29 cellular contexts compared by ENCODE assay signal in the genomic region with DNA sequence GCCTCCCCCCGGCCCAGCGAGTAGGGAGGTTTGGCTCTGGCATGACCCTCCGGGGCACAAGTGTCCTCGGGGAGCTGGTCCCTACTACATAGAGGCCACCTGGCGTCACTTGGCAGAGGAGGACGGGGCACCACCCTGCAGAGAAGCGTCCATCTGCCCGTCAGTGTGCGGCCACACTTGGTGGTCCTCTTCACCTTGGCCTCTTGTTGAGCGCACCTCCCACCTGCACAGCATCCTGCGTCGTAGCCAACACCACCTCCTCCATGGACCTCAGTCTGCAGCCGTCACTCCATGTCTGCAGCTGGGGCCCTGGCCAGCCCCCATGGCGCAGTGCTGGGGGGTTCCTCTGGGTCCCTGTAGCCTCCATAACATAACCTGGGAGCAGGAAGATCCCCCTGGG.
"Had no signal": no experiment of that assay in that cellular context is flagged by ENCODE, and none has a peak within 500 bp of the region (broad histone marks: within the 10 kb centered on the region; RNA-seq: fewer than 3 reads in every experiment).

No MANE protein-coding gene starts in this region.

- H3K4me1 ChIP-seq: ascending aorta, breast epithelium, colonic mucosa had no signal

- H3K36me3 ChIP-seq: ascending aorta, breast epithelium, cardiac muscle cell, colonic mucosa had no signal

- ATAC-seq: activated CD4-positive, CD25-positive, alpha-beta regulatory T cell treated with anti-CD3 and anti-CD28 coated beads, Interleukin-2, amount 50 U/mL, for 24 hours; activated T-cell treated with anti-CD3 and anti-CD28 coated beads, Interleukin-2, amount 50 U/mL, for 72 hours; esophagus mucosa; T-helper 17 cell had no signal

- H3K4me3 Mint-ChIP-seq: activated B cell treated with CpG ODN at 0.5 μM for 24 hours; activated naive CD4-positive, alpha-beta T cell treated with anti-CD3 and anti-CD28 coated beads, Interleukin-2, amount 10 ng/mL, durations not matched to agents 7 days and 5 days; activated naive CD8-positive, alpha-beta T cell treated with anti-CD3 and anti-CD28 coated beads, Interleukin-2, amount 10 ng/mL, durations not matched to agents 7 days and 5 days; activated T-cell treated with anti-CD3 and anti-CD28 coated beads, Interleukin-2, amount 50 U/mL, for 24 hours; activated T-cell treated with anti-CD3 and anti-CD28 coated beads, Interleukin-2, amount 50 U/mL, for 72 hours; brain; endodermal cell; T-helper 17 cell; T-helper 2 cell treated with Interferon-gamma antibody and Interleukin-4, amounts not matched to agents 5 μg/mL and 100 μg/mL, for 36 hours had no signal

- H3K36me3 Mint-ChIP-seq: activated naive CD4-positive, alpha-beta T cell treated with anti-CD3 and anti-CD28 coated beads, Interleukin-2, amount 10 ng/mL, durations not matched to agents 7 days and 5 days; activated naive CD4-positive, alpha-beta T cell treated with anti-CD3 and anti-CD28 coated beads, Interleukin-2, amount 50 U/mL, for 72 hours had no signal

- H3K27ac ChIP-seq: ascending aorta, breast epithelium, cardiac muscle cell, colonic mucosa, WERI-Rb-1 had no signal

- H3K9me3 ChIP-seq: ascending aorta, breast epithelium, colonic mucosa had no signal

- H3K27ac Mint-ChIP-seq: activated B cell treated with CpG ODN at 0.5 μM for 24 hours; activated naive CD4-positive, alpha-beta T cell treated with anti-CD3 and anti-CD28 coated beads, Interleukin-2, amount 10 ng/mL, durations not matched to agents 7 days and 5 days; activated T-cell treated with anti-CD3 and anti-CD28 coated beads, Interleukin-2, amount 50 U/mL, for 72 hours; endodermal cell; T-helper 17 cell; T-helper 2 cell treated with Interferon-gamma antibody and Interleukin-4, amounts not matched to agents 5 μg/mL and 100 μg/mL, for 36 hours had no signal

- H3K27me3 ChIP-seq: ascending aorta, breast epithelium, cardiac muscle cell, colonic mucosa had no signal

- DNase-seq: activated B cell treated with CpG ODN at 0.5 μM for 24 hours; activated CD4-positive, alpha-beta T cell treated with anti-CD3 and anti-CD28 coated beads for 48 hours; activated CD4-positive, alpha-beta T cell treated with anti-CD3 and anti-CD28 coated beads, Interleukin-2, amount 50 U/mL, for 1 hour; activated CD4-positive, alpha-beta T cell treated with anti-CD3 and anti-CD28 coated beads, Interleukin-2, amount 50 U/mL, for 48 hours; activated CD8-positive, alpha-beta memory T cell treated with anti-CD3 and anti-CD28 coated beads, Interleukin-2, amount 50 U/mL, for 48 hours; activated gamma-delta T cell; activated naive CD4-positive, alpha-beta T cell; activated naive CD4-positive, alpha-beta T cell treated with anti-CD3 and anti-CD28 coated beads, Interleukin-2, amount 10 ng/mL, durations not matched to agents 7 days and 5 days; activated naive CD8-positive, alpha-beta T cell treated with anti-CD3 and anti-CD28 coated beads, Interleukin-2, amount 10 ng/mL, durations not matched to agents 7 days and 5 days; activated T-cell treated with anti-CD3 and anti-CD28 coated beads for 4 hours; activated T-cell treated with anti-CD3 and anti-CD28 coated beads, Interleukin-2, amount 50 U/mL, for 24 hours; activated T-cell treated with anti-CD3 and anti-CD28 coated beads, Interleukin-2, amount 50 U/mL, for 72 hours; central memory CD4-positive, alpha-beta T cell; colonic mucosa; effector memory CD4-positive, alpha-beta T cell; endodermal cell; foreskin fibroblast; T-helper 1 cell; T-helper 17 cell; T1000; WERI-Rb-1 had no signal

- H3K9me3 Mint-ChIP-seq: activated B cell treated with CpG ODN at 0.5 μM for 24 hours; activated naive CD4-positive, alpha-beta T cell treated with anti-CD3 and anti-CD28 coated beads, Interleukin-2, amount 50 U/mL, for 72 hours; endodermal cell; T-helper 2 cell treated with Interferon-gamma antibody and Interleukin-4, amounts not matched to agents 5 μg/mL and 100 μg/mL, for 36 hours had no signal

- H3K4me3 ChIP-seq: ascending aorta, breast epithelium, cardiac muscle cell, colonic mucosa had no signal

- H3K4me1 Mint-ChIP-seq: activated naive CD4-positive, alpha-beta T cell treated with anti-CD3 and anti-CD28 coated beads, Interleukin-2, amount 10 ng/mL, durations not matched to agents 7 days and 5 days had no signal
